ENCODE assay signal across 1 cellular context in the genomic region with DNA sequence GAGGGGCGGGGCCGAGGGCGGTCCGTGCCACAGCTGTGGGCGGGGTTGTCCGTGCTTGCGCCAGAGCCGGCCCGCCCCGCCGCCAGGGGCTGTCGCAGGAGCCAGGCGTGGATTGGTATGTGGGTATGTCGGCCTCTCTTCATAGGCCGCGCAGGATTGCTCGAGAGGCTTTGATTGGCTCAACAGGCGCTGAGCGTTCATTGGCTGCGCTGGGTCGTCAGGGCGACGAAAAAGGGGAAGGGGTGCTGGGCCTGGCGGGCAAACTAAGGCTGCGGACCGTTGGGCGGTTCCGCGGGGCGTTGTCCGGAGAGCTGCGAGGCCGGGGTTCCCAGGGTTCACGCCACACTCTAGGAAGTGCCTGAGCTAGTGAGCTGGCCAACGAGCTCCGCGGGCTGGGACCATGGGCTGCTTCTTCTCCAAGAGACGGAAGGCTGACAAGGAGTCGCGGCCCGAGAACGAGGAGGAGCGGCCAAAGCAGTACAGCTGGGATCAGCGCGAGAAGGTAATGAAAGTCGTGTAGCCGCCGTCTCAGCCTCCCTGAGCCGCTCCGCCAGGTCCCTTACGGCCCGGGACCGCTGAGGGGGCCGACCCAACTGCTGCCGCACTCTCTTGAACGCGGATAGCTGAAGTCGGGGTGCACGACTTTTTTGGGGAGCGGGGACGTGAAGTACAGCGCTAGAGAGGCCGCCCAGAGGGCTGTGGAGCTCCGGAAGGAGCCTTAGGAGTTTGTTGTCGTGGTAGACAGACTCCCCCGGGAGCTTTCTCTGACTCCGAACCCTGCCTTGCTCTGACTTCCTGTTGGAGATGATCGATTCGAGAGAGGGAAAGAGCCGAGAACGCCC.
TF ChIP-seq lines count a peak whose summit lies in the region.

A gene (plus strand): TSS at position 343 of the 842 bp plus-strand sequence. CDS start 58 bp downstream, at position 401.

TF ChIP-seq in K562, 482 proteins besides CTCF, POLR2A, EP300 and RAD21 (continued from another document):
- TF ChIP-seq, protein P1, sequence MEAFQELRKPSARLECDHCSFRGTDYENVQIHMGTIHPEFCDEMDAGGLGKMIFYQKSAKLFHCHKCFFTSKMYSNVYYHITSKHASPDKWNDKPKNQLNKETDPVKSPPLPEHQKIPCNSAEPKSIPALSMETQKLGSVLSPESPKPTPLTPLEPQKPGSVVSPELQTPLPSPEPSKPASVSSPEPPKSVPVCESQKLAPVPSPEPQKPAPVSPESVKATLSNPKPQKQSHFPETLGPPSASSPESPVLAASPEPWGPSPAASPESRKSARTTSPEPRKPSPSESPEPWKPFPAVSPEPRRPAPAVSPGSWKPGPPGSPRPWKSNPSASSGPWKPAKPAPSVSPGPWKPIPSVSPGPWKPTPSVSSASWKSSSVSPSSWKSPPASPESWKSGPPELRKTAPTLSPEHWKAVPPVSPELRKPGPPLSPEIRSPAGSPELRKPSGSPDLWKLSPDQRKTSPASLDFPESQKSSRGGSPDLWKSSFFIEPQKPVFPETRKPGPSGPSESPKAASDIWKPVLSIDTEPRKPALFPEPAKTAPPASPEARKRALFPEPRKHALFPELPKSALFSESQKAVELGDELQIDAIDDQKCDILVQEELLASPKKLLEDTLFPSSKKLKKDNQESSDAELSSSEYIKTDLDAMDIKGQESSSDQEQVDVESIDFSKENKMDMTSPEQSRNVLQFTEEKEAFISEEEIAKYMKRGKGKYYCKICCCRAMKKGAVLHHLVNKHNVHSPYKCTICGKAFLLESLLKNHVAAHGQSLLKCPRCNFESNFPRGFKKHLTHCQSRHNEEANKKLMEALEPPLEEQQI (IDR thresholded peaks at IDR 0.05), result no peak
- TF ChIP-seq CEBPB (tag; IDR thresholded peaks at IDR 0.05) (peak; percentile 49), POLR2B (IDR thresholded peaks at IDR 0.05; ENCODE audit: low read depth, partially characterized antibody) (peak; percentile 42), STAT5A (IDR thresholded peaks at IDR 0.05; ENCODE audit: borderline replicate concordance, low read length) (no peak), ZNF224 (CRISPR knock-in tag; IDR thresholded peaks at IDR 0.05) (no peak), FOXK2 (conservative IDR thresholded peaks at IDR 0.05 in 1 of 2, IDR thresholded peaks at IDR 0.05 in 1 of 2; ENCODE audit: low read depth in 2 of 2) (no peak), MYBL2 (IDR thresholded peaks at IDR 0.05; ENCODE audit: low read depth) (0 out of 2 replicates have a peak, but pooled peaks have one; percentile 29), MYBL2 (CRISPR knock-in tag; IDR thresholded peaks at IDR 0.05; ENCODE audit: borderline replicate concordance) (no peak), WHSC1 (IDR thresholded peaks at IDR 0.05; ENCODE audit: low read length) (no peak), ZNF408 (CRISPR knock-in tag; IDR thresholded peaks at IDR 0.05; ENCODE audit: low read depth) (no peak), ATF1 (CRISPR knock-in tag; IDR thresholded peaks at IDR 0.05) (no peak), ATF1 (tag; IDR thresholded peaks at IDR 0.05) (peak; percentile 49)
- TF ChIP-seq, protein P2, sequence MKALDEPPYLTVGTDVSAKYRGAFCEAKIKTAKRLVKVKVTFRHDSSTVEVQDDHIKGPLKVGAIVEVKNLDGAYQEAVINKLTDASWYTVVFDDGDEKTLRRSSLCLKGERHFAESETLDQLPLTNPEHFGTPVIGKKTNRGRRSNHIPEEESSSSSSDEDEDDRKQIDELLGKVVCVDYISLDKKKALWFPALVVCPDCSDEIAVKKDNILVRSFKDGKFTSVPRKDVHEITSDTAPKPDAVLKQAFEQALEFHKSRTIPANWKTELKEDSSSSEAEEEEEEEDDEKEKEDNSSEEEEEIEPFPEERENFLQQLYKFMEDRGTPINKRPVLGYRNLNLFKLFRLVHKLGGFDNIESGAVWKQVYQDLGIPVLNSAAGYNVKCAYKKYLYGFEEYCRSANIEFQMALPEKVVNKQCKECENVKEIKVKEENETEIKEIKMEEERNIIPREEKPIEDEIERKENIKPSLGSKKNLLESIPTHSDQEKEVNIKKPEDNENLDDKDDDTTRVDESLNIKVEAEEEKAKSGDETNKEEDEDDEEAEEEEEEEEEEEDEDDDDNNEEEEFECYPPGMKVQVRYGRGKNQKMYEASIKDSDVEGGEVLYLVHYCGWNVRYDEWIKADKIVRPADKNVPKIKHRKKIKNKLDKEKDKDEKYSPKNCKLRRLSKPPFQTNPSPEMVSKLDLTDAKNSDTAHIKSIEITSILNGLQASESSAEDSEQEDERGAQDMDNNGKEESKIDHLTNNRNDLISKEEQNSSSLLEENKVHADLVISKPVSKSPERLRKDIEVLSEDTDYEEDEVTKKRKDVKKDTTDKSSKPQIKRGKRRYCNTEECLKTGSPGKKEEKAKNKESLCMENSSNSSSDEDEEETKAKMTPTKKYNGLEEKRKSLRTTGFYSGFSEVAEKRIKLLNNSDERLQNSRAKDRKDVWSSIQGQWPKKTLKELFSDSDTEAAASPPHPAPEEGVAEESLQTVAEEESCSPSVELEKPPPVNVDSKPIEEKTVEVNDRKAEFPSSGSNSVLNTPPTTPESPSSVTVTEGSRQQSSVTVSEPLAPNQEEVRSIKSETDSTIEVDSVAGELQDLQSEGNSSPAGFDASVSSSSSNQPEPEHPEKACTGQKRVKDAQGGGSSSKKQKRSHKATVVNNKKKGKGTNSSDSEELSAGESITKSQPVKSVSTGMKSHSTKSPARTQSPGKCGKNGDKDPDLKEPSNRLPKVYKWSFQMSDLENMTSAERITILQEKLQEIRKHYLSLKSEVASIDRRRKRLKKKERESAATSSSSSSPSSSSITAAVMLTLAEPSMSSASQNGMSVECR (CRISPR knock-in tag; IDR thresholded peaks at IDR 0.05), result 0 out of 2 replicates have a peak, but pooled peaks have one; percentile 47
- TF ChIP-seq, protein P3, sequence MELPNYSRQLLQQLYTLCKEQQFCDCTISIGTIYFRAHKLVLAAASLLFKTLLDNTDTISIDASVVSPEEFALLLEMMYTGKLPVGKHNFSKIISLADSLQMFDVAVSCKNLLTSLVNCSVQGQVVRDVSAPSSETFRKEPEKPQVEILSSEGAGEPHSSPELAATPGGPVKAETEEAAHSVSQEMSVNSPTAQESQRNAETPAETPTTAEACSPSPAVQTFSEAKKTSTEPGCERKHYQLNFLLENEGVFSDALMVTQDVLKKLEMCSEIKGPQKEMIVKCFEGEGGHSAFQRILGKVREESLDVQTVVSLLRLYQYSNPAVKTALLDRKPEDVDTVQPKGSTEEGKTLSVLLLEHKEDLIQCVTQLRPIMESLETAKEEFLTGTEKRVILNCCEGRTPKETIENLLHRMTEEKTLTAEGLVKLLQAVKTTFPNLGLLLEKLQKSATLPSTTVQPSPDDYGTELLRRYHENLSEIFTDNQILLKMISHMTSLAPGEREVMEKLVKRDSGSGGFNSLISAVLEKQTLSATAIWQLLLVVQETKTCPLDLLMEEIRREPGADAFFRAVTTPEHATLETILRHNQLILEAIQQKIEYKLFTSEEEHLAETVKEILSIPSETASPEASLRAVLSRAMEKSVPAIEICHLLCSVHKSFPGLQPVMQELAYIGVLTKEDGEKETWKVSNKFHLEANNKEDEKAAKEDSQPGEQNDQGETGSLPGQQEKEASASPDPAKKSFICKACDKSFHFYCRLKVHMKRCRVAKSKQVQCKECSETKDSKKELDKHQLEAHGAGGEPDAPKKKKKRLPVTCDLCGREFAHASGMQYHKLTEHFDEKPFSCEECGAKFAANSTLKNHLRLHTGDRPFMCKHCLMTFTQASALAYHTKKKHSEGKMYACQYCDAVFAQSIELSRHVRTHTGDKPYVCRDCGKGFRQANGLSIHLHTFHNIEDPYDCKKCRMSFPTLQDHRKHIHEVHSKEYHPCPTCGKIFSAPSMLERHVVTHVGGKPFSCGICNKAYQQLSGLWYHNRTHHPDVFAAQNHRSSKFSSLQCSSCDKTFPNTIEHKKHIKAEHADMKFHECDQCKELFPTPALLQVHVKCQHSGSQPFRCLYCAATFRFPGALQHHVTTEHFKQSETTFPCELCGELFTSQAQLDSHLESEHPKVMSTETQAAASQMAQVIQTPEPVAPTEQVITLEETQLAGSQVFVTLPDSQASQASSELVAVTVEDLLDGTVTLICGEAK (IDR thresholded peaks at IDR 0.05), result no peak
- TF ChIP-seq, protein P3 (CRISPR knock-in tag; IDR thresholded peaks at IDR 0.05), result no peak
TF ChIP-seq in K562: peak in this region for 45.
